In the genomic region with DNA sequence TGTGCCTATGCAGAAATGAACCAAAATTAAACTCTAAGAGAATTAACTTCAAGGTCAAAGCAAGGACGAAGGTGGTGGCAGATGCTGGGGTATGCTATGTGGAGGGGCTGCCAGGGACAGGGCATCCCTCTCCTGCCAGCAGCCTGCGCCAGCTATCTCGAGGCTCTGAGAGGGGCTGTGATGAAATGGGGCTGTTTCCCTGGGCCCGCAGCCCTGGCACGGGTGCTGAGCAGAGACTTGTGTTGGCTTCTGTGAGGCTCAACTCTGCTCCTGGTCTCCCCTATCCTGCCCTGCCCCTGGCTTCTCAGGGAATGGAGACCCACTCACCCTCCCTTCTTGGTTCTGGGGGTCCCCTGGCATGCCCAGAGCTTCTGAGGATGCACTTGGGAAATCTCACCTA, we compare ENCODE assay signal across 32 cellular contexts.
"Had no signal": no experiment of that assay in that cellular context is flagged by ENCODE, and none has a peak within 500 bp of the region (broad histone marks: within the 10 kb centered on the region; RNA-seq: fewer than 3 reads in every experiment).

No MANE protein-coding gene starts in this region.

- H3K9me3 Mint-ChIP-seq: activated naive CD8-positive, alpha-beta T cell treated with anti-CD3 and anti-CD28 coated beads for 36 hours; activated T-cell treated with anti-CD3 and anti-CD28 coated beads, Interleukin-2, amount 50 U/mL, for 72 hours; T-helper 1 cell treated with Interleukin-12 subunit alpha and Interleukin-12 subunit beta and Interleukin-4 antibody, amounts not matched to agents 30 μg/mL and 1 μg/mL, for 36 hours; T-helper 2 cell treated with Interferon-gamma antibody and Interleukin-4, amounts not matched to agents 5 μg/mL and 100 μg/mL, for 36 hours had no signal

- H3K9me3 ChIP-seq: Peyer's patch had no signal

- H3K27ac Mint-ChIP-seq: activated CD4-positive, alpha-beta T cell treated with anti-CD3 and anti-CD28 coated beads, Interleukin-2, amount 10 ng/mL, durations not matched to agents 24 days and 14 days; activated CD8-positive, alpha-beta memory T cell treated with anti-CD3 and anti-CD28 coated beads, Interleukin-2, amount 10 ng/mL, durations not matched to agents 7 days and 5 days; activated naive CD8-positive, alpha-beta T cell treated with anti-CD3 and anti-CD28 coated beads for 36 hours; activated T-cell treated with anti-CD3 and anti-CD28 coated beads, Interleukin-2, amount 50 U/mL, for 72 hours; activated T-helper 17 cell treated with anti-CD3 and anti-CD28 coated beads, Interleukin-2, amount 50 U/mL, for 72 hours; T-helper 1 cell treated with Interleukin-12 subunit alpha and Interleukin-12 subunit beta and Interleukin-4 antibody, amounts not matched to agents 30 μg/mL and 1 μg/mL, for 36 hours; T-helper 2 cell treated with Interferon-gamma antibody and Interleukin-4, amounts not matched to agents 5 μg/mL and 100 μg/mL, for 36 hours had no signal

- H3K4me1 ChIP-seq: Peyer's patch had no signal

- H3K36me3 ChIP-seq: brain microvascular endothelial cell, Peyer's patch had no signal

- H3K4me3 Mint-ChIP-seq: activated CD4-positive, alpha-beta T cell treated with anti-CD3 and anti-CD28 coated beads, Interleukin-2, amount 10 ng/mL, durations not matched to agents 24 days and 14 days; activated CD8-positive, alpha-beta memory T cell treated with anti-CD3 and anti-CD28 coated beads, Interleukin-2, amount 10 ng/mL, durations not matched to agents 7 days and 5 days; activated naive CD8-positive, alpha-beta T cell treated with anti-CD3 and anti-CD28 coated beads for 36 hours; activated T-cell treated with anti-CD3 and anti-CD28 coated beads, Interleukin-2, amount 50 U/mL, for 72 hours; activated T-helper 17 cell treated with anti-CD3 and anti-CD28 coated beads, Interleukin-2, amount 50 U/mL, for 72 hours; T-helper 1 cell treated with Interleukin-12 subunit alpha and Interleukin-12 subunit beta and Interleukin-4 antibody, amounts not matched to agents 30 μg/mL and 1 μg/mL, for 36 hours; T-helper 2 cell treated with Interferon-gamma antibody and Interleukin-4, amounts not matched to agents 5 μg/mL and 100 μg/mL, for 36 hours had no signal

- H3K27me3 Mint-ChIP-seq: activated naive CD8-positive, alpha-beta T cell treated with anti-CD3 and anti-CD28 coated beads for 36 hours; activated T-helper 17 cell treated with anti-CD3 and anti-CD28 coated beads, Interleukin-2, amount 50 U/mL, for 72 hours had no signal

- H3K27me3 ChIP-seq: brain microvascular endothelial cell, Peyer's patch had no signal

- H3K4me1 Mint-ChIP-seq: activated CD8-positive, alpha-beta memory T cell treated with anti-CD3 and anti-CD28 coated beads, Interleukin-2, amount 10 ng/mL, durations not matched to agents 7 days and 5 days had no signal

- ATAC-seq: activated CD8-positive, alpha-beta memory T cell treated with anti-CD3 and anti-CD28 coated beads, Interleukin-2, amount 10 ng/mL, durations not matched to agents 7 days and 5 days; activated T-helper 17 cell treated with anti-CD3 and anti-CD28 coated beads, Interleukin-2, amount 50 U/mL, for 72 hours; PC-3 had no signal

- H3K27ac ChIP-seq: brain microvascular endothelial cell, Peyer's patch had no signal

- DNase-seq: activated CD4-positive, alpha-beta T cell treated with anti-CD3 and anti-CD28 coated beads, Interleukin-2, amount 10 ng/mL, durations not matched to agents 24 days and 14 days; activated CD4-positive, alpha-beta T cell treated with anti-CD3 and anti-CD28 coated beads, Interleukin-2, amount 50 U/mL, for 4 hours; activated CD8-positive, alpha-beta memory T cell treated with anti-CD3 and anti-CD28 coated beads, Interleukin-2, amount 10 ng/mL, durations not matched to agents 7 days and 5 days; activated effector memory CD4-positive, alpha-beta T cell treated with anti-CD3 and anti-CD28 coated beads, Interleukin-2, amount 50 U/mL, for 16 hours; activated naive CD4-positive, alpha-beta T cell; activated naive CD4-positive, alpha-beta T cell treated with anti-CD3 and anti-CD28 coated beads, Interleukin-2, amount 50 U/mL, for 16 hours; activated naive CD8-positive, alpha-beta T cell treated with anti-CD3 and anti-CD28 coated beads for 36 hours; activated T-cell treated with anti-CD3 and anti-CD28 coated beads, Interleukin-2, amount 50 U/mL, for 1 hour; activated T-cell treated with anti-CD3 and anti-CD28 coated beads, Interleukin-2, amount 50 U/mL, for 72 hours; amniotic stem cell; aorta; brain microvascular endothelial cell; central memory CD4-positive, alpha-beta T cell; Karpas-422; KBM-7; MV-4-11; NCI-H1092; NCI-H1436 treated with DMSO at 0.1 percent for 48 hours; NCI-H1694 treated with DMSO at 0.1 percent for 48 hours; NCI-H2029; NCI-H2171 treated with DMSO at 0.1 percent for 48 hours; NCI-H2227 treated with DMSO at 0.1 percent for 48 hours; NCI-H510A treated with DMSO at 0.1 percent for 48 hours; NCI-H526 treated with DMSO at 0.1 percent for 48 hours; NCI-H774; PC-3; Peyer's patch; RPMI8226; SIG-M5 had no signal

- H3K4me3 ChIP-seq: Peyer's patch had no signal

- H3K36me3 Mint-ChIP-seq: activated CD8-positive, alpha-beta memory T cell treated with anti-CD3 and anti-CD28 coated beads, Interleukin-2, amount 10 ng/mL, durations not matched to agents 7 days and 5 days had no signal
